In genomic region chr3:20186600-20187004, GRCh38 we compare ENCODE assay signal across 9 cellular contexts. TPM values are rescaled to one million over a fixed set of nuclear protein-coding genes. Genes with fewer than 3 reads are reported as not detected.
DNase-seq lines count a peak whose midpoint lies in the region; ATAC-seq lines count a peak whose summit lies in the region.
"Had no signal": no experiment of that assay in that cellular context is flagged by ENCODE, and none has a peak within 500 bp of the region (broad histone marks: within the 10 kb centered on the region; RNA-seq: fewer than 3 reads in every experiment).

No MANE protein-coding gene starts in this region.

- H3K36me3 Mint-ChIP-seq in activated T-helper 1 cell treated with anti-CD3 and anti-CD28 coated beads, Interleukin-12 subunit alpha, Interleukin-12 subunit beta, Interleukin-2, Interleukin-4 antibody, amounts not matched to agents 30 ng/mL and 10 ng/mL and 1 ng/mL, durations not matched to agents 14 hours and 24 hours and 36 hours (ENCODE audit: low read depth) = peaks cover 12% of the 10 kb centered on the region
- H3K36me3 Mint-ChIP-seq: activated naive CD8-positive, alpha-beta T cell had no signal

- H3K27ac Mint-ChIP-seq in activated T-helper 1 cell treated with anti-CD3 and anti-CD28 coated beads, Interleukin-12 subunit alpha, Interleukin-12 subunit beta, Interleukin-2, Interleukin-4 antibody, amounts not matched to agents 30 ng/mL and 10 ng/mL and 1 ng/mL, durations not matched to agents 14 hours and 24 hours and 36 hours = no peak overlapping the region
- H3K27ac Mint-ChIP-seq: activated naive CD8-positive, alpha-beta T cell had no signal

- H3K9me3 ChIP-seq in muscle layer of duodenum (ENCODE audit: control insufficient read depth in 1 of 2, low read length in 2 of 2) = no peaks in the 10 kb centered on the region

- DNase-seq in DMS53 (lab: John Stamatoyannopoulos, UW) (peak; percentile 19), DMS53 treated with DMSO at 0.1 percent for 48 hours (lab: John Stamatoyannopoulos, UW; ENCODE audit: unreplicated experiment) (no peak), caudate nucleus (lab: John Stamatoyannopoulos, UW) (peak in 3 of 61 donors; percentile 29 to 47 (median 34)), NCI-H1694 (lab: John Stamatoyannopoulos, UW) (no peak), HCEC 1CT (no peak)
- DNase-seq in activated T-helper 1 cell treated with anti-CD3 and anti-CD28 coated beads, Interleukin-12 subunit alpha, Interleukin-12 subunit beta, Interleukin-2, Interleukin-4 antibody, amounts not matched to agents 30 ng/mL and 10 ng/mL and 1 ng/mL, durations not matched to agents 14 hours and 24 hours and 36 hours (ENCODE audit: low spot score) = no peak

- H3K4me3 Mint-ChIP-seq in activated T-helper 1 cell treated with anti-CD3 and anti-CD28 coated beads, Interleukin-12 subunit alpha, Interleukin-12 subunit beta, Interleukin-2, Interleukin-4 antibody, amounts not matched to agents 30 ng/mL and 10 ng/mL and 1 ng/mL, durations not matched to agents 14 hours and 24 hours and 36 hours = no peak overlapping the region
- H3K4me3 Mint-ChIP-seq: activated naive CD8-positive, alpha-beta T cell had no signal

- H3K27me3 ChIP-seq in muscle layer of duodenum (ENCODE audit: low read depth, low read length) = no peaks in the 10 kb centered on the region

- peak; percentile 6 for ATAC-seq in HG03432 (IDR thresholded peaks at IDR 0.05; ENCODE audit: unreplicated experiment)

- H3K27ac ChIP-seq in caudate nucleus (ENCODE audit: low read depth, low read length) (peak overlapping the region; percentile 94), muscle layer of duodenum (ENCODE audit: low read length) (peak overlapping the region; percentile 99)

- peaks cover 0 to 16% of the 10 kb centered on the region in 2 donors for H3K4me1 ChIP-seq in muscle layer of duodenum (ENCODE audit: control insufficient read depth in 1 of 2, insufficient read depth in 2 of 2, low read length in 2 of 2)

- no peaks in the 10 kb centered on the region for H3K36me3 ChIP-seq in muscle layer of duodenum (ENCODE audit: control insufficient read depth in 1 of 2, insufficient read depth in 2 of 2, low read length in 2 of 2)

- peak overlapping the region; percentile 98 for H3K4me3 ChIP-seq in muscle layer of duodenum (ENCODE audit: low read depth in 1 of 2, low read length in 2 of 2)

- H3K27me3 Mint-ChIP-seq in activated T-helper 1 cell treated with anti-CD3 and anti-CD28 coated beads, Interleukin-12 subunit alpha, Interleukin-12 subunit beta, Interleukin-2, Interleukin-4 antibody, amounts not matched to agents 30 ng/mL and 10 ng/mL and 1 ng/mL, durations not matched to agents 14 hours and 24 hours and 36 hours (ENCODE audit: insufficient read depth) = no peaks in the 10 kb centered on the region
- H3K27me3 Mint-ChIP-seq: activated naive CD8-positive, alpha-beta T cell had no signal

- no peaks in the 10 kb centered on the region for H3K4me1 Mint-ChIP-seq in activated T-helper 1 cell treated with anti-CD3 and anti-CD28 coated beads, Interleukin-12 subunit alpha, Interleukin-12 subunit beta, Interleukin-2, Interleukin-4 antibody, amounts not matched to agents 30 ng/mL and 10 ng/mL and 1 ng/mL, durations not matched to agents 14 hours and 24 hours and 36 hours (ENCODE audit: low read depth)

- H3K9me3 Mint-ChIP-seq in activated T-helper 1 cell treated with anti-CD3 and anti-CD28 coated beads, Interleukin-12 subunit alpha, Interleukin-12 subunit beta, Interleukin-2, Interleukin-4 antibody, amounts not matched to agents 30 ng/mL and 10 ng/mL and 1 ng/mL, durations not matched to agents 14 hours and 24 hours and 36 hours = no peaks in the 10 kb centered on the region

- intact Hi-C loops in activated T-helper 1 cell treated with anti-CD3 and anti-CD28 coated beads, Interleukin-12 subunit alpha, Interleukin-12 subunit beta, Interleukin-2, Interleukin-4 antibody, amounts not matched to agents 30 ng/mL and 10 ng/mL and 1 ng/mL, durations not matched to agents 14 hours and 24 hours and 36 hours (cut with micrococcal nuclease) = loop anchor here (1.0 to 10.0 kb wide), 7 partner anchors 82 to 1442 kb away; partner anchors contain the start of gene RAB5A

RNA-seq across cellular contexts. Expression of gene SGO1, which starts 0.6 kb away (rescaled TPM):
- 17.8 and 18.3 TPM in 2 replicates for total RNA-seq in activated T-helper 1 cell treated with anti-CD3 and anti-CD28 coated beads, Interleukin-12 subunit alpha, Interleukin-12 subunit beta, Interleukin-2, Interleukin-4 antibody, amounts not matched to agents 30 ng/mL and 10 ng/mL and 1 ng/mL, durations not matched to agents 14 hours and 24 hours and 36 hours
